In the genomic region with DNA sequence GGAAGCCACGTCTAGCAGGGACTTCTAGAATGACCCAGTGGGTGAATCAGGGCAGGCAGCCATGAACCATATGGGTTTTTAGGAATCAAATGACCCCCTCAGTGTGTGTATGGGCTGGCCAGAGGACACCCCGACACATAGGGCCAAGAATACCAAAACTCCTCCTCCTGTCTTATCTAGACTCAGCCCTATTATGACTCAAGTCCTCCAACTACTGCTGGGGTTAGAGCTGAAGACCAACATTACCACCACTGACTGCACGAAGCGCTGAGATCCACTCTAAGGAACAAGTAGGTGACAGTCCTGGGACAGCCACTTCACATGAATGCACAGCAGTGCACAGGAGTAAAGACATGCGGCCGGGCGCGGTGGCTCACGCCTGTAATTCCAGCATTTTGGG, we compare ENCODE assay signal across 22 cellular contexts. TPM values are rescaled to one million over a fixed set of nuclear protein-coding genes. Genes with fewer than 3 reads are reported as not detected.
DNase-seq lines count a peak whose midpoint lies in the region; ATAC-seq, FAIRE-seq and TF ChIP-seq lines count a peak whose summit lies in the region.
"Had no signal": no experiment of that assay in that cellular context is flagged by ENCODE, and none has a peak within 500 bp of the region (broad histone marks: within the 10 kb centered on the region; RNA-seq: fewer than 3 reads in every experiment).

No MANE protein-coding gene starts in this region.

- no peaks in the 10 kb centered on the region for H3K9me3 ChIP-seq in K562 (replicated peaks; ENCODE audit: control insufficient read depth, insufficient read depth, low read depth, low read length)
- H3K9me3 ChIP-seq in osteoblast (ENCODE audit: low read depth, low read length) = no peaks in the 10 kb centered on the region
- H3K9me3 ChIP-seq in upper lobe of right lung = no peaks in the 10 kb centered on the region
- H3K9me3 ChIP-seq: Caco-2, HAP-1 had no signal

- H3K27ac Mint-ChIP-seq in activated naive CD8-positive, alpha-beta T cell treated with anti-CD3 and anti-CD28 coated beads, Interleukin-2, amount 50 U/mL, for 24 hours = no peak overlapping the region
- no peak overlapping the region for H3K27ac Mint-ChIP-seq in activated naive CD8-positive, alpha-beta T cell treated with anti-CD3 and anti-CD28 coated beads for 36 hours
- H3K27ac Mint-ChIP-seq: CD4-positive, alpha-beta T cell had no signal

- no peak for TF ChIP-seq RAD21 in K562 (CRISPR knock-in tag; conservative IDR thresholded peaks at IDR 0.05 in 1 of 2, IDR thresholded peaks at IDR 0.05 in 1 of 2)

- intact Hi-C loops in K562 (cut with micrococcal nuclease) (no loop called here), upper lobe of right lung (cut with DNase I) (no loop called here)

- H3K27ac ChIP-seq in K562 (ENCODE audit: extremely low read depth, low read depth, low read length) = no peak overlapping the region
- no peak overlapping the region for H3K27ac ChIP-seq in osteoblast (ENCODE audit: low read depth, low read length)
- no peak overlapping the region for H3K27ac ChIP-seq in upper lobe of right lung
- H3K27ac ChIP-seq: C4-2B, HL-60 had no signal

- no peak for TF ChIP-seq EP300 in K562 (IDR thresholded peaks at IDR 0.05; ENCODE audit: low read length)

- in situ Hi-C loops in K562 (cut with MboI) = no loop called here

- no peak overlapping the region for H2AFZ ChIP-seq in K562 (ENCODE audit: low read depth, low read length)
- H2AFZ ChIP-seq in osteoblast (ENCODE audit: low read length) = no peak overlapping the region

- H3K27me3 ChIP-seq in K562 (ENCODE audit: control insufficient read depth in 2 of 2, insufficient read depth in 2 of 2, low read length in 2 of 2) (peaks cover 53 to 78% of the 10 kb centered on the region in 2 experiments), osteoblast (ENCODE audit: insufficient read depth, low read length) (no peaks in the 10 kb centered on the region), upper lobe of right lung (no peaks in the 10 kb centered on the region)

- no peak for FAIRE-seq in K562 (lab: Jason Lieb, UNC)
- FAIRE-seq: A204.1, D721Med, G401.6, GM12891, GM19239 had no signal

- H3K36me3 Mint-ChIP-seq in activated naive CD8-positive, alpha-beta T cell treated with anti-CD3 and anti-CD28 coated beads, Interleukin-2, amount 50 U/mL, for 24 hours (ENCODE audit: low read depth) = no peaks in the 10 kb centered on the region
- no peaks in the 10 kb centered on the region for H3K36me3 Mint-ChIP-seq in activated naive CD8-positive, alpha-beta T cell treated with anti-CD3 and anti-CD28 coated beads for 36 hours

- no peak overlapping the region for H3K4me3 Mint-ChIP-seq in activated naive CD8-positive, alpha-beta T cell treated with anti-CD3 and anti-CD28 coated beads, Interleukin-2, amount 50 U/mL, for 24 hours
- H3K4me3 Mint-ChIP-seq in activated naive CD8-positive, alpha-beta T cell treated with anti-CD3 and anti-CD28 coated beads for 36 hours = no peak overlapping the region
- H3K4me3 Mint-ChIP-seq: CD4-positive, alpha-beta T cell had no signal

- peaks cover 7% of the 10 kb centered on the region for H3K4me1 Mint-ChIP-seq in activated naive CD8-positive, alpha-beta T cell treated with anti-CD3 and anti-CD28 coated beads, Interleukin-2, amount 50 U/mL, for 24 hours
- H3K4me1 Mint-ChIP-seq in activated naive CD8-positive, alpha-beta T cell treated with anti-CD3 and anti-CD28 coated beads for 36 hours = peaks cover 5% of the 10 kb centered on the region

- H4K20me1 ChIP-seq in K562 (replicated peaks; ENCODE audit: control insufficient read depth, insufficient read depth, low read length) (peaks cover 4% of the 10 kb centered on the region; the same call in 1 of the 2 replicates), osteoblast (ENCODE audit: insufficient read depth, low read length) (no peaks in the 10 kb centered on the region)

- CTCF ChIA-PET in K562 (lab: Yijun Ruan, JAX; ENCODE audit: low intra/inter-chr PET ratio) = no interaction called here

- 17% methylated on average over 9 of the region's 9 CpGs for WGBS in K562 (ENCODE audit: insufficient coverage, low coverage, missing lambda C conversion rate)

- ATAC-seq in activated naive CD8-positive, alpha-beta T cell treated with anti-CD3 and anti-CD28 coated beads, Interleukin-2, amount 50 U/mL, for 24 hours = peak; percentile 48
- peak; percentile 61 for ATAC-seq in K562
- ATAC-seq in upper lobe of right lung = no peak

- H3K9me1 ChIP-seq in K562 (ENCODE audit: control insufficient read depth, insufficient read depth, low read length) = no peaks in the 10 kb centered on the region

- no peak for DNase-seq in activated naive CD8-positive, alpha-beta T cell treated with anti-CD3 and anti-CD28 coated beads, Interleukin-2, amount 50 U/mL, for 24 hours
- no peak for DNase-seq in activated naive CD8-positive, alpha-beta T cell treated with anti-CD3 and anti-CD28 coated beads for 36 hours
- DNase-seq in K562 (ENCODE audit: extremely low read depth in 1 of 4, low spot score in 3 of 4) (peak in 1 of 4 experiments; percentile 16), osteoblast (ENCODE audit: insufficient read length, low spot score, missing footprints) (peak; percentile 8), upper lobe of right lung (peak; percentile 13), amygdala (lab: John Stamatoyannopoulos, UW) (no peak), LoVo (ENCODE audit: low spot score) (no peak)
- DNase-seq: ACHN; AML-193; Caco-2; CD4-positive, alpha-beta T cell had no signal

- no peak for TF ChIP-seq POLR2A in K562 (conservative IDR thresholded peaks at IDR 0.05)

- H3K4me2 ChIP-seq in K562 (ENCODE audit: insufficient read depth, low read length) = no peak overlapping the region
- H3K4me2 ChIP-seq in osteoblast (ENCODE audit: insufficient read depth, low read length) = no peak overlapping the region

- POLR2A ChIA-PET in K562 (lab: Yijun Ruan, JAX) = no interaction called here

- BruUV-seq in K562 (replicated peaks; lab: Mats Ljungman, UMichigan) = no TSS peak

- H3K27me3 Mint-ChIP-seq in activated naive CD8-positive, alpha-beta T cell treated with anti-CD3 and anti-CD28 coated beads, Interleukin-2, amount 50 U/mL, for 24 hours = peaks cover 4% of the 10 kb centered on the region
- no peaks in the 10 kb centered on the region for H3K27me3 Mint-ChIP-seq in activated naive CD8-positive, alpha-beta T cell treated with anti-CD3 and anti-CD28 coated beads for 36 hours

- H3K4me1 ChIP-seq in K562 (replicated peaks in 1 of 2; ENCODE audit: control insufficient read depth in 2 of 2, insufficient read depth in 2 of 2, low read length in 2 of 2) (no peaks in the 10 kb centered on the region), osteoblast (ENCODE audit: insufficient read depth, low read length) (no peaks in the 10 kb centered on the region), upper lobe of right lung (no peaks in the 10 kb centered on the region)
- H3K4me1 ChIP-seq: Caco-2, HAP-1 had no signal

- TF ChIP-seq CTCF in K562 (IDR thresholded peaks at IDR 0.05 in 2 of 3, conservative IDR thresholded peaks at IDR 0.05 in 1 of 3; ENCODE audit: insufficient read depth in 2 of 3, low read depth in 1 of 3, low read length in 3 of 3) = no peak
- TF ChIP-seq CTCF in osteoblast (IDR thresholded peaks at IDR 0.05; ENCODE audit: extremely low read depth, low read depth, low read length) = no peak
- no peak for TF ChIP-seq CTCF in upper lobe of right lung (IDR thresholded peaks at IDR 0.05)

- no peaks in the 10 kb centered on the region for H3K79me2 ChIP-seq in K562 (ENCODE audit: control insufficient read depth, insufficient read depth, low read length)
- no peaks in the 10 kb centered on the region for H3K79me2 ChIP-seq in osteoblast (ENCODE audit: insufficient read depth, low read length)

- H3K9ac ChIP-seq in K562 (ENCODE audit: insufficient read depth in 1 of 2, low read depth in 2 of 2, low read length in 2 of 2) = no peak overlapping the region

- H3K4me3 ChIP-seq in K562 (no peak overlapping the region), osteoblast (ENCODE audit: insufficient read depth, low read length) (no peak overlapping the region), upper lobe of right lung (no peak overlapping the region)
- H3K4me3 ChIP-seq: HAP-1 had no signal

- H3K36me3 ChIP-seq in K562 (ENCODE audit: control insufficient read depth, insufficient read depth, low read length) (no peaks in the 10 kb centered on the region), osteoblast (ENCODE audit: insufficient read depth, low read length) (no peaks in the 10 kb centered on the region), upper lobe of right lung (no peaks in the 10 kb centered on the region)
- H3K36me3 ChIP-seq: HAP-1 had no signal

- no peaks in the 10 kb centered on the region for H3K9me3 Mint-ChIP-seq in activated naive CD8-positive, alpha-beta T cell treated with anti-CD3 and anti-CD28 coated beads, Interleukin-2, amount 50 U/mL, for 24 hours
- no peaks in the 10 kb centered on the region for H3K9me3 Mint-ChIP-seq in activated naive CD8-positive, alpha-beta T cell treated with anti-CD3 and anti-CD28 coated beads for 36 hours
- H3K9me3 Mint-ChIP-seq: CD4-positive, alpha-beta T cell had no signal

TF ChIP-seq in K562, 482 proteins besides CTCF, POLR2A, EP300 and RAD21 (continues in another document):
- TF ChIP-seq JUND (IDR thresholded peaks at IDR 0.05; ENCODE audit: borderline replicate concordance, low read depth, low read length) (peak; percentile 28; the same call in 1 of the 2 replicates), JUND (tag; IDR thresholded peaks at IDR 0.05; ENCODE audit: borderline replicate concordance, low read depth, low read length) (peak; percentile 19; the same call in 1 of the 3 replicates), ZNF197 (CRISPR knock-in tag; IDR thresholded peaks at IDR 0.05; ENCODE audit: low read depth) (no peak)

RNA-seq across cellular contexts. Expression of a gene that starts 11.5 kb away (rescaled TPM):
- under 1 TPM; 0.70 TPM for total RNA-seq in activated naive CD8-positive, alpha-beta T cell treated with anti-CD3 and anti-CD28 coated beads for 36 hours
- total RNA-seq in K562 (2011; cell fraction: chromatin; rRNA removed; ENCODE audit: low replicate concordance) = not detected in 2 replicates
- not detected in 2 replicates for total RNA-seq in K562 (2011; cell fraction: nucleolus; rRNA removed)
- total RNA-seq in K562 (2011; cell fraction: nucleoplasm; rRNA removed) = not detected in 2 replicates
- total RNA-seq in K562 (2014; rRNA removed) = not detected in 2 replicates
- not detected in 2 replicates for total RNA-seq in K562 (2014; rRNA removed; fragmentation: Illumina TruSeq; extraction: Trizol)
- total RNA-seq in K562 (2015; rRNA removed; fragmentation: Illumina TruSeq; extraction: Trizol) = not detected in 2 replicates
- not detected in 2 replicates for total RNA-seq in K562 (2021)
- 0.20 TPM in 2 replicates for polyA plus RNA-seq in K562 (2011; rRNA removed)
- polyA plus RNA-seq in K562 (2011; cell fraction: cytosol; rRNA removed) = 0.24 TPM in 1 of 2 replicates, not detected in the other
- 0.20 TPM in 1 of 2 replicates, not detected in the other for polyA plus RNA-seq in K562 (2011; cell fraction: nucleus; rRNA removed)
- 0.22 and 0.34 TPM in 2 replicates for polyA plus RNA-seq in K562 (2012)
- polyA plus RNA-seq in K562 (2014; fragmentation: Illumina TruSeq; extraction: Trizol) = not detected in 2 replicates
- under 1 TPM; 0.13 to 0.42 TPM for polyA plus RNA-seq in K562 (2014; fragmentation: Nextera tagmentation; extraction: Ambion mirVana)
- 0.36 TPM in 1 of 2 replicates, not detected in the other for polyA plus RNA-seq in K562 (2014; rRNA removed)
- polyA minus RNA-seq in K562 (2011; rRNA and poly(A)+ RNA removed) = not detected in 2 replicates
- polyA minus RNA-seq in K562 (2011; cell fraction: cytosol; rRNA and poly(A)+ RNA removed) = 0.91 and 1.6 TPM in 2 replicates
- polyA minus RNA-seq in K562 (2011; cell fraction: nucleus; rRNA and poly(A)+ RNA removed) = 0.22 and 0.27 TPM in 2 replicates
- under 0.01 TPM in 1 of 2 replicates, not detected in the other for total RNA-seq in osteoblast
- 0.81 TPM for total RNA-seq in upper lobe of right lung
- total RNA-seq: CD4-positive, alpha-beta T cell; H4; HT1080 had no signal
- polyA plus RNA-seq: BJ had no signal

Comparison
In these comparisons a context has a peak if more than half of its experiments do, and no peak if none do; other contexts are left out.
1. DNase-seq: peak in osteoblast (single experiment) and upper lobe of right lung (single experiment); none in activated naive CD8-positive, alpha-beta T cell treated with anti-CD3 and anti-CD28 coated beads, Interleukin-2, amount 50 U/mL, for 24 hours (single experiment), activated naive CD8-positive, alpha-beta T cell treated with anti-CD3 and anti-CD28 coated beads for 36 hours (single experiment), amygdala (0 of 56) and LoVo (single experiment).